In genomic region chr1:221902961-221903360, GRCh38 we compare ENCODE assay signal across 28 cellular contexts.
"Had no signal": no experiment of that assay in that cellular context is flagged by ENCODE, and none has a peak within 500 bp of the region (broad histone marks: within the 10 kb centered on the region; RNA-seq: fewer than 3 reads in every experiment).

No MANE protein-coding gene starts in this region.

- H3K9me3 Mint-ChIP-seq: naive thymus-derived CD8-positive, alpha-beta T cell; natural killer cell treated with Interleukin-12 subunit alpha and Interleukin-12 subunit beta and Interleukin-15 and Interleukin-18, amount 100 ng/mL, for 72 hours; nephron progenitor cell; neural crest cell; stimulated activated effector memory CD8-positive, alpha-beta T cell treated with anti-CD3 and anti-CD28 coated beads, Interleukin-12 subunit alpha, Interleukin-12 subunit beta, amount 100 ng/mL, for 72 hours; stimulated activated naive B cell treated with anti-CD40 and anti-IgM and Interleukin-4, amounts not matched to agents 10 μg/mL and 1 μg/mL and 100 μg/mL, for 72 hours; stimulated activated naive CD8-positive, alpha-beta T cell treated with anti-CD3 and anti-CD28 coated beads, Interleukin-15, Interleukin-2, amounts not matched to agents 100 ng/mL and 50 ng/mL, for 24 hours; type B pancreatic cell had no signal

- H3K36me3 Mint-ChIP-seq: naive thymus-derived CD8-positive, alpha-beta T cell; natural killer cell treated with Interleukin-12 subunit alpha and Interleukin-12 subunit beta and Interleukin-15 and Interleukin-18, amount 100 ng/mL, for 72 hours; stimulated activated effector memory CD8-positive, alpha-beta T cell treated with anti-CD3 and anti-CD28 coated beads, Interleukin-12 subunit alpha, Interleukin-12 subunit beta, amount 100 ng/mL, for 72 hours; stimulated activated naive B cell treated with anti-CD40 and anti-IgM and Interleukin-4, amounts not matched to agents 10 μg/mL and 1 μg/mL and 100 μg/mL, for 72 hours; type B pancreatic cell had no signal

- DNase-seq: naive thymus-derived CD8-positive, alpha-beta T cell; nephron progenitor cell; occipital lobe; ovary; psoas muscle; right cardiac atrium; right lobe of liver; sigmoid colon; small intestine; stimulated activated CD4-positive, alpha-beta T cell treated with anti-CD3 and anti-CD28 coated beads, Interleukin-15, amount 100 ng/mL, for 24 hours; stimulated activated CD4-positive, alpha-beta T cell treated with anti-CD3 and anti-CD28 coated beads, Interleukin-2, amount 100 ng/mL, for 24 hours; stimulated activated CD4-positive, alpha-beta T cell treated with anti-CD3 and anti-CD28 coated beads, Interleukin-2, amount 100 ng/mL, for 48 hours; stimulated activated CD4-positive, alpha-beta T cell treated with anti-CD3 and anti-CD28 coated beads, Interleukin-4, amount 100 ng/mL, for 24 hours; stimulated activated naive B cell treated with anti-CD40 and anti-IgM and Interleukin-4, amounts not matched to agents 10 μg/mL and 1 μg/mL and 100 μg/mL, for 72 hours; stimulated activated naive CD4-positive, alpha-beta T cell treated with Interleukin-2 at 50 U/mL for 16 hours; stomach; testis; tibial artery; transverse colon had no signal

- H3K9ac ChIP-seq: parathyroid adenoma had no signal

- H3K36me3 ChIP-seq: ovary, right lobe of liver, sigmoid colon, stomach, suprapubic skin, tibial artery, transverse colon, vagina had no signal

- H3K27me3 ChIP-seq: ovary, right lobe of liver, sigmoid colon, stomach, suprapubic skin, testis, tibial artery, transverse colon, vagina had no signal

- H3K4me3 Mint-ChIP-seq: naive thymus-derived CD8-positive, alpha-beta T cell; natural killer cell treated with Interleukin-12 subunit alpha and Interleukin-12 subunit beta and Interleukin-15 and Interleukin-18, amount 100 ng/mL, for 72 hours; nephron progenitor cell; neural crest cell; stimulated activated effector memory CD8-positive, alpha-beta T cell treated with anti-CD3 and anti-CD28 coated beads, Interleukin-12 subunit alpha, Interleukin-12 subunit beta, amount 100 ng/mL, for 72 hours; stimulated activated naive B cell treated with anti-CD40 and anti-IgM and Interleukin-4, amounts not matched to agents 10 μg/mL and 1 μg/mL and 100 μg/mL, for 72 hours; stimulated activated naive CD8-positive, alpha-beta T cell treated with anti-CD3 and anti-CD28 coated beads, Interleukin-15, Interleukin-2, amounts not matched to agents 100 ng/mL and 50 ng/mL, for 24 hours; type B pancreatic cell had no signal

- H3K4me1 Mint-ChIP-seq: nephron progenitor cell; stimulated activated effector memory CD8-positive, alpha-beta T cell treated with anti-CD3 and anti-CD28 coated beads, Interleukin-12 subunit alpha, Interleukin-12 subunit beta, amount 100 ng/mL, for 72 hours had no signal

- H3K79me2 ChIP-seq: parathyroid adenoma had no signal

- H2AFZ ChIP-seq: parathyroid adenoma had no signal

- H3K27ac Mint-ChIP-seq: naive thymus-derived CD8-positive, alpha-beta T cell; natural killer cell treated with Interleukin-12 subunit alpha and Interleukin-12 subunit beta and Interleukin-15 and Interleukin-18, amount 100 ng/mL, for 72 hours; nephron progenitor cell; progenitor cell of endocrine pancreas; stimulated activated effector memory CD8-positive, alpha-beta T cell treated with anti-CD3 and anti-CD28 coated beads, Interleukin-12 subunit alpha, Interleukin-12 subunit beta, amount 100 ng/mL, for 72 hours; stimulated activated naive B cell treated with anti-CD40 and anti-IgM and Interleukin-4, amounts not matched to agents 10 μg/mL and 1 μg/mL and 100 μg/mL, for 72 hours; stimulated activated naive CD8-positive, alpha-beta T cell treated with anti-CD3 and anti-CD28 coated beads, Interleukin-15, Interleukin-2, amounts not matched to agents 100 ng/mL and 50 ng/mL, for 24 hours; type B pancreatic cell had no signal

- H3K9me3 ChIP-seq: ovary, psoas muscle, right lobe of liver, sigmoid colon, stomach, suprapubic skin, testis, tibial artery, transverse colon, vagina had no signal

- ATAC-seq: naive thymus-derived CD8-positive, alpha-beta T cell; natural killer cell treated with Interleukin-12 subunit alpha and Interleukin-12 subunit beta and Interleukin-15 and Interleukin-18, amount 100 ng/mL, for 72 hours; psoas muscle; right cardiac atrium; right lobe of liver; stimulated activated effector memory CD8-positive, alpha-beta T cell treated with anti-CD3 and anti-CD28 coated beads, Interleukin-12 subunit alpha, Interleukin-12 subunit beta, amount 100 ng/mL, for 72 hours; stimulated activated naive B cell treated with anti-CD40 and anti-IgM and Interleukin-4, amounts not matched to agents 10 μg/mL and 1 μg/mL and 100 μg/mL, for 72 hours had no signal

- H3K4me3 ChIP-seq: ovary, psoas muscle, right lobe of liver, sigmoid colon, stomach, suprapubic skin, testis, tibial artery, transverse colon, vagina had no signal

- H3K27me3 Mint-ChIP-seq: naive thymus-derived CD8-positive, alpha-beta T cell; natural killer cell treated with Interleukin-12 subunit alpha and Interleukin-12 subunit beta and Interleukin-15 and Interleukin-18, amount 100 ng/mL, for 72 hours; stimulated activated naive B cell treated with anti-CD40 and anti-IgM and Interleukin-4, amounts not matched to agents 10 μg/mL and 1 μg/mL and 100 μg/mL, for 72 hours; stimulated activated naive CD8-positive, alpha-beta T cell treated with anti-CD3 and anti-CD28 coated beads, Interleukin-15, Interleukin-2, amounts not matched to agents 100 ng/mL and 50 ng/mL, for 24 hours; type B pancreatic cell had no signal

- H3K27ac ChIP-seq: ovary, parathyroid adenoma, psoas muscle, right lobe of liver, sigmoid colon, stomach, suprapubic skin, testis, tibial artery, transverse colon, vagina had no signal

- H3K4me1 ChIP-seq: parathyroid adenoma, psoas muscle, right lobe of liver, stomach, suprapubic skin, testis, tibial artery, transverse colon, vagina had no signal
